7 cellular contexts compared by ENCODE assay signal in genomic region chr20:31967830-31968249, GRCh38. TPM values are rescaled to one million over a fixed set of nuclear protein-coding genes. Genes with fewer than 3 reads are reported as not detected.
DNase-seq lines count a peak whose midpoint lies in the region; ATAC-seq and TF ChIP-seq lines count a peak whose summit lies in the region.

TSS of gene XKR7 (plus strand) at chr20:31968151. CDS start at chr20:31968176, 25 bp downstream.

- peak; percentile 33 for ATAC-seq in naive thymus-derived CD4-positive, alpha-beta T cell
- ATAC-seq in HG02970 (IDR thresholded peaks at IDR 0.05; ENCODE audit: low FRiP score, unreplicated experiment) = no peak

- no peak for TF ChIP-seq POLR2A in erythroblast (IDR thresholded peaks at IDR 0.05; ENCODE audit: low read length)

- no peak within 1 kb of the TSS for H3K27ac ChIP-seq in naive thymus-derived CD4-positive, alpha-beta T cell (ENCODE audit: low read depth, low read length)

- H3K36me3 Mint-ChIP-seq in activated T-helper 1 cell treated with anti-CD3 and anti-CD28 coated beads, Interleukin-12 subunit alpha, Interleukin-12 subunit beta, Interleukin-2, Interleukin-4 antibody, amounts not matched to agents 30 ng/mL and 10 ng/mL and 1 ng/mL, durations not matched to agents 14 hours and 24 hours and 36 hours (ENCODE audit: low read depth) = no peaks in the 10 kb centered on the region
- peaks cover 0 to 5% (median 0%) of the 10 kb centered on the region in 5 donors for H3K36me3 Mint-ChIP-seq in naive thymus-derived CD4-positive, alpha-beta T cell

- intact Hi-C loops in activated T-helper 1 cell treated with anti-CD3 and anti-CD28 coated beads, Interleukin-12 subunit alpha, Interleukin-12 subunit beta, Interleukin-2, Interleukin-4 antibody, amounts not matched to agents 30 ng/mL and 10 ng/mL and 1 ng/mL, durations not matched to agents 14 hours and 24 hours and 36 hours (cut with micrococcal nuclease) = loop anchor here (1.0 kb wide), 1 partner anchor 16 kb away; the partner anchor contains the start of gene PDRG1
- intact Hi-C loops in naive thymus-derived CD4-positive, alpha-beta T cell (cut with micrococcal nuclease) = loop anchor here (1.0 kb wide), 2 partner anchors 16 to 107 kb away; partner anchors contain the start of gene PDRG1 (in 2 of the 2)

- no peak within 1 kb of the TSS for H3K4me3 ChIP-seq in naive thymus-derived CD4-positive, alpha-beta T cell (ENCODE audit: low read length)

- H3K27ac Mint-ChIP-seq in activated T-helper 1 cell treated with anti-CD3 and anti-CD28 coated beads, Interleukin-12 subunit alpha, Interleukin-12 subunit beta, Interleukin-2, Interleukin-4 antibody, amounts not matched to agents 30 ng/mL and 10 ng/mL and 1 ng/mL, durations not matched to agents 14 hours and 24 hours and 36 hours = no peak within 1 kb of the TSS
- H3K27ac Mint-ChIP-seq in naive thymus-derived CD4-positive, alpha-beta T cell = peak within 1 kb of the TSS in 3 of 9 donors; percentile 46 to 75 (median 57)

- H3K27me3 ChIP-seq in naive thymus-derived CD4-positive, alpha-beta T cell (ENCODE audit: control insufficient read depth in 2 of 2, insufficient read depth in 2 of 2, low read length in 2 of 2) = peaks cover 4 to 5% of the 10 kb centered on the region in 2 donors

- no peaks in the 10 kb centered on the region for H3K9me3 ChIP-seq in naive thymus-derived CD4-positive, alpha-beta T cell (ENCODE audit: control insufficient read depth in 2 of 3, low read length in 3 of 3)

- no peaks in the 10 kb centered on the region for H3K9me3 Mint-ChIP-seq in activated T-helper 1 cell treated with anti-CD3 and anti-CD28 coated beads, Interleukin-12 subunit alpha, Interleukin-12 subunit beta, Interleukin-2, Interleukin-4 antibody, amounts not matched to agents 30 ng/mL and 10 ng/mL and 1 ng/mL, durations not matched to agents 14 hours and 24 hours and 36 hours
- H3K9me3 Mint-ChIP-seq in naive thymus-derived CD4-positive, alpha-beta T cell = peaks cover 0 to 12% (median 1%) of the 10 kb centered on the region in 11 donors

- peaks cover 5% of the 10 kb centered on the region for H3K4me1 Mint-ChIP-seq in activated T-helper 1 cell treated with anti-CD3 and anti-CD28 coated beads, Interleukin-12 subunit alpha, Interleukin-12 subunit beta, Interleukin-2, Interleukin-4 antibody, amounts not matched to agents 30 ng/mL and 10 ng/mL and 1 ng/mL, durations not matched to agents 14 hours and 24 hours and 36 hours (ENCODE audit: low read depth)
- peaks cover 0 to 9% (median 9%) of the 10 kb centered on the region in 7 donors for H3K4me1 Mint-ChIP-seq in naive thymus-derived CD4-positive, alpha-beta T cell

- H3K4me3 Mint-ChIP-seq in activated T-helper 1 cell treated with anti-CD3 and anti-CD28 coated beads, Interleukin-12 subunit alpha, Interleukin-12 subunit beta, Interleukin-2, Interleukin-4 antibody, amounts not matched to agents 30 ng/mL and 10 ng/mL and 1 ng/mL, durations not matched to agents 14 hours and 24 hours and 36 hours = peak within 1 kb of the TSS; percentile 81
- peak within 1 kb of the TSS; percentile 83 to 91 (median 88) for H3K4me3 Mint-ChIP-seq in naive thymus-derived CD4-positive, alpha-beta T cell

- no peaks in the 10 kb centered on the region for H3K4me1 ChIP-seq in naive thymus-derived CD4-positive, alpha-beta T cell (ENCODE audit: control insufficient read depth in 2 of 2, insufficient read depth in 2 of 2, low read length in 2 of 2)

- H3K27me3 Mint-ChIP-seq in activated T-helper 1 cell treated with anti-CD3 and anti-CD28 coated beads, Interleukin-12 subunit alpha, Interleukin-12 subunit beta, Interleukin-2, Interleukin-4 antibody, amounts not matched to agents 30 ng/mL and 10 ng/mL and 1 ng/mL, durations not matched to agents 14 hours and 24 hours and 36 hours (ENCODE audit: insufficient read depth) = peaks cover 38% of the 10 kb centered on the region
- peaks cover 47 to 80% (median 58%) of the 10 kb centered on the region in 5 donors for H3K27me3 Mint-ChIP-seq in naive thymus-derived CD4-positive, alpha-beta T cell

- DNase-seq in DMS79 treated with DMSO at 0.1 percent for 48 hours (lab: John Stamatoyannopoulos, UW) = peak; percentile 83
- peak; percentile 80 for DNase-seq in NCI-H1105 treated with DMSO at 0.1 percent for 48 hours (lab: John Stamatoyannopoulos, UW)
- DNase-seq in activated T-helper 1 cell treated with anti-CD3 and anti-CD28 coated beads, Interleukin-12 subunit alpha, Interleukin-12 subunit beta, Interleukin-2, Interleukin-4 antibody, amounts not matched to agents 30 ng/mL and 10 ng/mL and 1 ng/mL, durations not matched to agents 14 hours and 24 hours and 36 hours (ENCODE audit: low spot score) = no peak
- peak in 1 of 9 donors; percentile 34 for DNase-seq in naive thymus-derived CD4-positive, alpha-beta T cell
- no peak for DNase-seq in erythroblast (lab: John Stamatoyannopoulos, UW)
- no peak for DNase-seq in cerebellar nuclear complex (lab: John Stamatoyannopoulos, UW)

- H3K36me3 ChIP-seq in naive thymus-derived CD4-positive, alpha-beta T cell (ENCODE audit: control insufficient read depth in 2 of 3, insufficient read depth in 3 of 3, low read length in 3 of 3) = no peaks in the 10 kb centered on the region

- CTCF ChIA-PET in naive thymus-derived CD4-positive, alpha-beta T cell (lab: Charles Lee) = no interaction called here

- POLR2A ChIA-PET in naive thymus-derived CD4-positive, alpha-beta T cell (lab: Charles Lee) = no interaction called here

RNA-seq across cellular contexts. Expression of gene XKR7, which starts in this region (rescaled TPM):
- not detected in 2 replicates for total RNA-seq in activated T-helper 1 cell treated with anti-CD3 and anti-CD28 coated beads, Interleukin-12 subunit alpha, Interleukin-12 subunit beta, Interleukin-2, Interleukin-4 antibody, amounts not matched to agents 30 ng/mL and 10 ng/mL and 1 ng/mL, durations not matched to agents 14 hours and 24 hours and 36 hours
- under 1 TPM in 1 of 5 experiments, not detected in 4; 0.05 TPM for total RNA-seq in naive thymus-derived CD4-positive, alpha-beta T cell
- polyA plus RNA-seq in naive thymus-derived CD4-positive, alpha-beta T cell = not detected

Comparison
In these comparisons a context has a peak if more than half of its experiments do, and no peak if none do; other contexts are left out.
1. Peak in ATAC-seq in naive thymus-derived CD4-positive, alpha-beta T cell; RNA of the gene not detected or under 1 TPM.
2. DNase-seq: peak in DMS79 treated with DMSO at 0.1 percent for 48 hours (single experiment) and NCI-H1105 treated with DMSO at 0.1 percent for 48 hours (single experiment); none in activated T-helper 1 cell treated with anti-CD3 and anti-CD28 coated beads, Interleukin-12 subunit alpha, Interleukin-12 subunit beta, Interleukin-2, Interleukin-4 antibody, amounts not matched to agents 30 ng/mL and 10 ng/mL and 1 ng/mL, durations not matched to agents 14 hours and 24 hours and 36 hours (single experiment), erythroblast (0 of 2) and cerebellar nuclear complex (0 of 2).